Comparison of ENCODE assay signal across 1 cellular context in the genomic region with DNA sequence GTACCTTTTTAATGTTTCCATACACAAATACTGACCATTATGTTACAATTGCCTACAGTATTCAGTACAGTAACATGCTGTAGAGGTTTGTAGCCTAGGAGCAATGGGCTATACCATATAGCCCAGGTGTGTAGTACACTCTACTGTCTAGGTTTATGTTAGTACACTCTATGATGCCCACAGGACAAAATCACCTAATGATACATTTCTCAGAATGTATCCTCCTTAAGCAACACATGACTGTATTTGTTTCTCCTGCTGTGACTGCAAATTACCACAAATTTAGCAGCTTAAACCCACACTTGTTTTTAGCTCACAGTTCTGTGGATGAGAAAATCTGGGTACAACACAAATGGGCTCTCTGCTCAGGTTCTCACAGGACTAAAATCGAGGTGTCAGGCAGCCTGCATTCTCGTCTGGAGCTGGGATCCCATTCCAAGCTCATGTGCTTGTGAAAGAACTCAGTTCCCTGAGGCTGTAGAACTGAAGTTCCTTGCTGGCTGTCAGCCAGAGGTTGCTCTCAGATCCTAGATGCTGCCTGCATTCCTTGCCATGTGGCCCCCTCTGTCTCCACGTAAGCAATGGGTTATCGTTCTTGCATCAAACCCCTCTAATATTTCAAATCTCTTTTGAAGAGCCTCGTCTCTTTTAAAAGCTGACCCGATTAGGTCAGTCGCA.
TF ChIP-seq lines count a peak whose summit lies in the region.

No MANE protein-coding gene starts in this region.

TF ChIP-seq in GM12878, 131 proteins besides CTCF, POLR2A, EP300 and RAD21:
- TF ChIP-seq TBL1XR1 (IDR thresholded peaks at IDR 0.05; ENCODE audit: low read depth, low read length) (no peak), BRCA1 (IDR thresholded peaks at IDR 0.05; ENCODE audit: low read depth, low read length) (no peak), RAD51 (IDR thresholded peaks at IDR 0.05) (no peak), STAT3 (IDR thresholded peaks at IDR 0.05; ENCODE audit: low read depth, low read length) (no peak), NFYA (IDR thresholded peaks at IDR 0.05; ENCODE audit: borderline replicate concordance, low read depth, low read length) (no peak), ZNF274 (IDR thresholded peaks at IDR 0.05; ENCODE audit: insufficient read depth, insufficient read length) (no peak), MTA3 (IDR thresholded peaks at IDR 0.05; ENCODE audit: borderline replicate concordance, low read length) (no peak), CHD1 (IDR thresholded peaks at IDR 0.05; ENCODE audit: low read depth, low read length) (no peak), CEBPB (IDR thresholded peaks at IDR 0.05; ENCODE audit: borderline replicate concordance in 1 of 2, low read depth in 2 of 2, low read length in 2 of 2) (no peak), WRNIP1 (IDR thresholded peaks at IDR 0.05; ENCODE audit: borderline replicate concordance, low read depth, low read length) (no peak), MEF2A (IDR thresholded peaks at IDR 0.05; ENCODE audit: insufficient read depth, low read depth, low read length) (no peak), IKZF2 (IDR thresholded peaks at IDR 0.05) (no peak), SREBF2 (IDR thresholded peaks at IDR 0.05; ENCODE audit: low read length) (no peak)
- TF ChIP-seq, protein P1, sequence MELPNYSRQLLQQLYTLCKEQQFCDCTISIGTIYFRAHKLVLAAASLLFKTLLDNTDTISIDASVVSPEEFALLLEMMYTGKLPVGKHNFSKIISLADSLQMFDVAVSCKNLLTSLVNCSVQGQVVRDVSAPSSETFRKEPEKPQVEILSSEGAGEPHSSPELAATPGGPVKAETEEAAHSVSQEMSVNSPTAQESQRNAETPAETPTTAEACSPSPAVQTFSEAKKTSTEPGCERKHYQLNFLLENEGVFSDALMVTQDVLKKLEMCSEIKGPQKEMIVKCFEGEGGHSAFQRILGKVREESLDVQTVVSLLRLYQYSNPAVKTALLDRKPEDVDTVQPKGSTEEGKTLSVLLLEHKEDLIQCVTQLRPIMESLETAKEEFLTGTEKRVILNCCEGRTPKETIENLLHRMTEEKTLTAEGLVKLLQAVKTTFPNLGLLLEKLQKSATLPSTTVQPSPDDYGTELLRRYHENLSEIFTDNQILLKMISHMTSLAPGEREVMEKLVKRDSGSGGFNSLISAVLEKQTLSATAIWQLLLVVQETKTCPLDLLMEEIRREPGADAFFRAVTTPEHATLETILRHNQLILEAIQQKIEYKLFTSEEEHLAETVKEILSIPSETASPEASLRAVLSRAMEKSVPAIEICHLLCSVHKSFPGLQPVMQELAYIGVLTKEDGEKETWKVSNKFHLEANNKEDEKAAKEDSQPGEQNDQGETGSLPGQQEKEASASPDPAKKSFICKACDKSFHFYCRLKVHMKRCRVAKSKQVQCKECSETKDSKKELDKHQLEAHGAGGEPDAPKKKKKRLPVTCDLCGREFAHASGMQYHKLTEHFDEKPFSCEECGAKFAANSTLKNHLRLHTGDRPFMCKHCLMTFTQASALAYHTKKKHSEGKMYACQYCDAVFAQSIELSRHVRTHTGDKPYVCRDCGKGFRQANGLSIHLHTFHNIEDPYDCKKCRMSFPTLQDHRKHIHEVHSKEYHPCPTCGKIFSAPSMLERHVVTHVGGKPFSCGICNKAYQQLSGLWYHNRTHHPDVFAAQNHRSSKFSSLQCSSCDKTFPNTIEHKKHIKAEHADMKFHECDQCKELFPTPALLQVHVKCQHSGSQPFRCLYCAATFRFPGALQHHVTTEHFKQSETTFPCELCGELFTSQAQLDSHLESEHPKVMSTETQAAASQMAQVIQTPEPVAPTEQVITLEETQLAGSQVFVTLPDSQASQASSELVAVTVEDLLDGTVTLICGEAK (IDR thresholded peaks at IDR 0.05; ENCODE audit: borderline replicate concordance) = no peak
